ENCODE assay signal across 1 cellular context in the genomic region with DNA sequence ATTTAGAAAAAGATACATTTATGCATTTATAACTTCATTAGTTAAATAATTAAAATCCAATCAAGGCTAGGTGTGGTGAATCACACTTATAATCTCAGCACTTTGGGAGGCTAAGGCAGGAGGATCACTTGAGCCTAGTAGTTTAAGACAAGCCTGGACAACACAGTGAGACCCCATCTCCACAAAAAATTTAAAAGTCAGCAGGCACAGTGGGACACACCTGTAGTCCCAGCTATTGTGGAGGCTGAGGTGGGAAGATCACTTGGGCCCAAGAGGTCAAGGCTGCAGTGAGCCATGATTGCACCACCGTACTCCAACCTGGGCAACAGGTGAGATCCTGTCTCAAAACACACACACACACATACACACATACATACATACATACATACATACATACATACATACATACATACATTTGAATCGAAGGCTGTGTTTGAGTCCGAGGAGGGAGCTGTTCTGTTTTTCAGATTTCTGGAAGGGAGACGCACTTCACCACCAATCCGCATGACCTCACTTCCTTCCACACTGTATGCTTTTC.
TF ChIP-seq lines count a peak whose summit lies in the region.

No MANE protein-coding gene starts in this region.

TF ChIP-seq in K562, 482 proteins besides CTCF, POLR2A, EP300 and RAD21:
- TF ChIP-seq, protein P1, sequence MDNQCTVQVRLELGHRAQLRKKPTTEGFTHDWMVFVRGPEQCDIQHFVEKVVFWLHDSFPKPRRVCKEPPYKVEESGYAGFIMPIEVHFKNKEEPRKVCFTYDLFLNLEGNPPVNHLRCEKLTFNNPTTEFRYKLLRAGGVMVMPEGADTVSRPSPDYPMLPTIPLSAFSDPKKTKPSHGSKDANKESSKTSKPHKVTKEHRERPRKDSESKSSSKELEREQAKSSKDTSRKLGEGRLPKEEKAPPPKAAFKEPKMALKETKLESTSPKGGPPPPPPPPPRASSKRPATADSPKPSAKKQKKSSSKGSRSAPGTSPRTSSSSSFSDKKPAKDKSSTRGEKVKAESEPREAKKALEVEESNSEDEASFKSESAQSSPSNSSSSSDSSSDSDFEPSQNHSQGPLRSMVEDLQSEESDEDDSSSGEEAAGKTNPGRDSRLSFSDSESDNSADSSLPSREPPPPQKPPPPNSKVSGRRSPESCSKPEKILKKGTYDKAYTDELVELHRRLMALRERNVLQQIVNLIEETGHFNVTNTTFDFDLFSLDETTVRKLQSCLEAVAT (IDR thresholded peaks at IDR 0.05): no peak
- TF ChIP-seq, protein P2, sequence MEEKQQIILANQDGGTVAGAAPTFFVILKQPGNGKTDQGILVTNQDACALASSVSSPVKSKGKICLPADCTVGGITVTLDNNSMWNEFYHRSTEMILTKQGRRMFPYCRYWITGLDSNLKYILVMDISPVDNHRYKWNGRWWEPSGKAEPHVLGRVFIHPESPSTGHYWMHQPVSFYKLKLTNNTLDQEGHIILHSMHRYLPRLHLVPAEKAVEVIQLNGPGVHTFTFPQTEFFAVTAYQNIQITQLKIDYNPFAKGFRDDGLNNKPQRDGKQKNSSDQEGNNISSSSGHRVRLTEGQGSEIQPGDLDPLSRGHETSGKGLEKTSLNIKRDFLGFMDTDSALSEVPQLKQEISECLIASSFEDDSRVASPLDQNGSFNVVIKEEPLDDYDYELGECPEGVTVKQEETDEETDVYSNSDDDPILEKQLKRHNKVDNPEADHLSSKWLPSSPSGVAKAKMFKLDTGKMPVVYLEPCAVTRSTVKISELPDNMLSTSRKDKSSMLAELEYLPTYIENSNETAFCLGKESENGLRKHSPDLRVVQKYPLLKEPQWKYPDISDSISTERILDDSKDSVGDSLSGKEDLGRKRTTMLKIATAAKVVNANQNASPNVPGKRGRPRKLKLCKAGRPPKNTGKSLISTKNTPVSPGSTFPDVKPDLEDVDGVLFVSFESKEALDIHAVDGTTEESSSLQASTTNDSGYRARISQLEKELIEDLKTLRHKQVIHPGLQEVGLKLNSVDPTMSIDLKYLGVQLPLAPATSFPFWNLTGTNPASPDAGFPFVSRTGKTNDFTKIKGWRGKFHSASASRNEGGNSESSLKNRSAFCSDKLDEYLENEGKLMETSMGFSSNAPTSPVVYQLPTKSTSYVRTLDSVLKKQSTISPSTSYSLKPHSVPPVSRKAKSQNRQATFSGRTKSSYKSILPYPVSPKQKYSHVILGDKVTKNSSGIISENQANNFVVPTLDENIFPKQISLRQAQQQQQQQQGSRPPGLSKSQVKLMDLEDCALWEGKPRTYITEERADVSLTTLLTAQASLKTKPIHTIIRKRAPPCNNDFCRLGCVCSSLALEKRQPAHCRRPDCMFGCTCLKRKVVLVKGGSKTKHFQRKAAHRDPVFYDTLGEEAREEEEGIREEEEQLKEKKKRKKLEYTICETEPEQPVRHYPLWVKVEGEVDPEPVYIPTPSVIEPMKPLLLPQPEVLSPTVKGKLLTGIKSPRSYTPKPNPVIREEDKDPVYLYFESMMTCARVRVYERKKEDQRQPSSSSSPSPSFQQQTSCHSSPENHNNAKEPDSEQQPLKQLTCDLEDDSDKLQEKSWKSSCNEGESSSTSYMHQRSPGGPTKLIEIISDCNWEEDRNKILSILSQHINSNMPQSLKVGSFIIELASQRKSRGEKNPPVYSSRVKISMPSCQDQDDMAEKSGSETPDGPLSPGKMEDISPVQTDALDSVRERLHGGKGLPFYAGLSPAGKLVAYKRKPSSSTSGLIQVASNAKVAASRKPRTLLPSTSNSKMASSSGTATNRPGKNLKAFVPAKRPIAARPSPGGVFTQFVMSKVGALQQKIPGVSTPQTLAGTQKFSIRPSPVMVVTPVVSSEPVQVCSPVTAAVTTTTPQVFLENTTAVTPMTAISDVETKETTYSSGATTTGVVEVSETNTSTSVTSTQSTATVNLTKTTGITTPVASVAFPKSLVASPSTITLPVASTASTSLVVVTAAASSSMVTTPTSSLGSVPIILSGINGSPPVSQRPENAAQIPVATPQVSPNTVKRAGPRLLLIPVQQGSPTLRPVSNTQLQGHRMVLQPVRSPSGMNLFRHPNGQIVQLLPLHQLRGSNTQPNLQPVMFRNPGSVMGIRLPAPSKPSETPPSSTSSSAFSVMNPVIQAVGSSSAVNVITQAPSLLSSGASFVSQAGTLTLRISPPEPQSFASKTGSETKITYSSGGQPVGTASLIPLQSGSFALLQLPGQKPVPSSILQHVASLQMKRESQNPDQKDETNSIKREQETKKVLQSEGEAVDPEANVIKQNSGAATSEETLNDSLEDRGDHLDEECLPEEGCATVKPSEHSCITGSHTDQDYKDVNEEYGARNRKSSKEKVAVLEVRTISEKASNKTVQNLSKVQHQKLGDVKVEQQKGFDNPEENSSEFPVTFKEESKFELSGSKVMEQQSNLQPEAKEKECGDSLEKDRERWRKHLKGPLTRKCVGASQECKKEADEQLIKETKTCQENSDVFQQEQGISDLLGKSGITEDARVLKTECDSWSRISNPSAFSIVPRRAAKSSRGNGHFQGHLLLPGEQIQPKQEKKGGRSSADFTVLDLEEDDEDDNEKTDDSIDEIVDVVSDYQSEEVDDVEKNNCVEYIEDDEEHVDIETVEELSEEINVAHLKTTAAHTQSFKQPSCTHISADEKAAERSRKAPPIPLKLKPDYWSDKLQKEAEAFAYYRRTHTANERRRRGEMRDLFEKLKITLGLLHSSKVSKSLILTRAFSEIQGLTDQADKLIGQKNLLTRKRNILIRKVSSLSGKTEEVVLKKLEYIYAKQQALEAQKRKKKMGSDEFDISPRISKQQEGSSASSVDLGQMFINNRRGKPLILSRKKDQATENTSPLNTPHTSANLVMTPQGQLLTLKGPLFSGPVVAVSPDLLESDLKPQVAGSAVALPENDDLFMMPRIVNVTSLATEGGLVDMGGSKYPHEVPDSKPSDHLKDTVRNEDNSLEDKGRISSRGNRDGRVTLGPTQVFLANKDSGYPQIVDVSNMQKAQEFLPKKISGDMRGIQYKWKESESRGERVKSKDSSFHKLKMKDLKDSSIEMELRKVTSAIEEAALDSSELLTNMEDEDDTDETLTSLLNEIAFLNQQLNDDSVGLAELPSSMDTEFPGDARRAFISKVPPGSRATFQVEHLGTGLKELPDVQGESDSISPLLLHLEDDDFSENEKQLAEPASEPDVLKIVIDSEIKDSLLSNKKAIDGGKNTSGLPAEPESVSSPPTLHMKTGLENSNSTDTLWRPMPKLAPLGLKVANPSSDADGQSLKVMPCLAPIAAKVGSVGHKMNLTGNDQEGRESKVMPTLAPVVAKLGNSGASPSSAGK (IDR thresholded peaks at IDR 0.05): no peak
- TF ChIP-seq ZNF121 (CRISPR knock-in tag; conservative IDR thresholded peaks at IDR 0.05): peak; percentile 40; the same call in 1 of the 2 replicates
TF ChIP-seq in K562: peak in this region for 1.
